Comparison of ENCODE assay signal across 8 cellular contexts in genomic region chr2:28868611-28869010, GRCh38. TPM values are rescaled to one million over a fixed set of nuclear protein-coding genes. Genes with fewer than 3 reads are reported as not detected.
A peak's percentile ranks its signal among the peaks of the same experiment; 100 is the strongest.
DNase-seq lines count a peak whose midpoint lies in the region; ATAC-seq, FAIRE-seq and TF ChIP-seq lines count a peak whose summit lies in the region.

No MANE protein-coding gene starts in this region.

- H3K4me3 ChIP-seq in WI38 (ENCODE audit: low read depth, low read length) (peak overlapping the region; percentile 94), gastroesophageal sphincter (peak overlapping the region; percentile 60 to 82)

- no peak for TF ChIP-seq EP300 in gastroesophageal sphincter (IDR thresholded peaks at IDR 0.05)

- H3K27me3 ChIP-seq in gastroesophageal sphincter: no peaks in the 10 kb centered on the region

- no peak for TF ChIP-seq POLR2A in gastroesophageal sphincter (IDR thresholded peaks at IDR 0.05)

- H3K4me1 ChIP-seq in gastroesophageal sphincter: peaks cover 4 to 53% (median 17%) of the 10 kb centered on the region in 3 donors

- H3K4me1 Mint-ChIP-seq in activated CD4-positive, alpha-beta T cell treated with anti-CD3 and anti-CD28 coated beads, Interleukin-2, amount 10 ng/mL, durations not matched to agents 7 days and 5 days: peaks cover 46% of the 10 kb centered on the region
- peaks cover 45% of the 10 kb centered on the region for H3K4me1 Mint-ChIP-seq in stimulated activated memory B cell treated with anti-CD40 and anti-IgM and Interleukin-4, amounts not matched to agents 10 μg/mL and 1 μg/mL and 100 μg/mL, for 72 hours

- peaks cover 0 to 14% of the 10 kb centered on the region in 2 donors for H3K36me3 ChIP-seq in gastroesophageal sphincter

- peaks cover 17% of the 10 kb centered on the region for H3K36me3 Mint-ChIP-seq in activated CD4-positive, alpha-beta T cell treated with anti-CD3 and anti-CD28 coated beads, Interleukin-2, amount 10 ng/mL, durations not matched to agents 7 days and 5 days (ENCODE audit: low read depth)
- H3K36me3 Mint-ChIP-seq in stimulated activated memory B cell treated with anti-CD40 and anti-IgM and Interleukin-4, amounts not matched to agents 10 μg/mL and 1 μg/mL and 100 μg/mL, for 72 hours: peaks cover 16% of the 10 kb centered on the region

- CTCF ChIA-PET in activated CD4-positive, alpha-beta T cell treated with anti-CD3 and anti-CD28 coated beads, Interleukin-2, amount 10 ng/mL, durations not matched to agents 7 days and 5 days (lab: Charles Lee): no interaction called here

- H3K27ac ChIP-seq in gastroesophageal sphincter: no peak overlapping the region

- ATAC-seq in gastroesophageal sphincter (no peak), GM21576 (IDR thresholded peaks at IDR 0.05; ENCODE audit: unreplicated experiment) (no peak), GM19452 (IDR thresholded peaks at IDR 0.05; ENCODE audit: unreplicated experiment) (no peak)
- no peak for ATAC-seq in stimulated activated memory B cell treated with anti-CD40 and anti-IgM and Interleukin-4, amounts not matched to agents 10 μg/mL and 1 μg/mL and 100 μg/mL, for 72 hours

- H3K4me3 Mint-ChIP-seq in activated CD4-positive, alpha-beta T cell treated with anti-CD3 and anti-CD28 coated beads, Interleukin-2, amount 10 ng/mL, durations not matched to agents 7 days and 5 days: peak overlapping the region; percentile 96
- H3K4me3 Mint-ChIP-seq in stimulated activated memory B cell treated with anti-CD40 and anti-IgM and Interleukin-4, amounts not matched to agents 10 μg/mL and 1 μg/mL and 100 μg/mL, for 72 hours: peak overlapping the region; percentile 67

- TF ChIP-seq CTCF in WI38 (IDR thresholded peaks at IDR 0.05; ENCODE audit: low read depth, low read length): no peak
- no peak for TF ChIP-seq CTCF in gastroesophageal sphincter (IDR thresholded peaks at IDR 0.05)

- DNase-seq in activated CD4-positive, alpha-beta T cell treated with anti-CD3 and anti-CD28 coated beads, Interleukin-2, amount 10 ng/mL, durations not matched to agents 7 days and 5 days: no peak
- no peak for DNase-seq in activated CD4-positive, alpha-beta T cell treated with anti-CD3 and anti-CD28 coated beads, Interleukin-2, amount 50 U/mL, for 48 hours
- no peak for DNase-seq in urothelium cell line (ENCODE audit: low spot score)

- POLR2A ChIA-PET in activated CD4-positive, alpha-beta T cell treated with anti-CD3 and anti-CD28 coated beads, Interleukin-2, amount 10 ng/mL, durations not matched to agents 7 days and 5 days (lab: Charles Lee): no interaction called here

- WGBS in gastroesophageal sphincter (ENCODE audit: low coverage in 1 of 2), 2 donors: 77 to 90% methylated on average over 2 to 10 of the region's 12 CpGs

- no peaks in the 10 kb centered on the region for H3K9me3 Mint-ChIP-seq in activated CD4-positive, alpha-beta T cell treated with anti-CD3 and anti-CD28 coated beads, Interleukin-2, amount 10 ng/mL, durations not matched to agents 7 days and 5 days
- no peaks in the 10 kb centered on the region for H3K9me3 Mint-ChIP-seq in stimulated activated memory B cell treated with anti-CD40 and anti-IgM and Interleukin-4, amounts not matched to agents 10 μg/mL and 1 μg/mL and 100 μg/mL, for 72 hours

- no peak for FAIRE-seq in urothelium cell line (lab: Jason Lieb, UNC)

- H3K9me3 ChIP-seq in gastroesophageal sphincter: no peaks in the 10 kb centered on the region

- H3K27me3 Mint-ChIP-seq in activated CD4-positive, alpha-beta T cell treated with anti-CD3 and anti-CD28 coated beads, Interleukin-2, amount 10 ng/mL, durations not matched to agents 7 days and 5 days: no peaks in the 10 kb centered on the region
- H3K27me3 Mint-ChIP-seq in stimulated activated memory B cell treated with anti-CD40 and anti-IgM and Interleukin-4, amounts not matched to agents 10 μg/mL and 1 μg/mL and 100 μg/mL, for 72 hours: no peaks in the 10 kb centered on the region

- peak overlapping the region; percentile 25 for H3K27ac Mint-ChIP-seq in activated CD4-positive, alpha-beta T cell treated with anti-CD3 and anti-CD28 coated beads, Interleukin-2, amount 10 ng/mL, durations not matched to agents 7 days and 5 days
- peak overlapping the region; percentile 36 for H3K27ac Mint-ChIP-seq in stimulated activated memory B cell treated with anti-CD40 and anti-IgM and Interleukin-4, amounts not matched to agents 10 μg/mL and 1 μg/mL and 100 μg/mL, for 72 hours

RNA-seq across cellular contexts. Expression of gene TRMT61B, which starts 1.5 kb away (rescaled TPM):
- 10 to 100 TPM; 13.9 to 18.6 TPM for total RNA-seq in activated CD4-positive, alpha-beta T cell treated with anti-CD3 and anti-CD28 coated beads, Interleukin-2, amount 10 ng/mL, durations not matched to agents 7 days and 5 days
- 10 to 100 TPM in 3 of 4 donors, 1 to 10 TPM in 1; 8.6 to 20.3 (median 12.7) TPM for total RNA-seq in gastroesophageal sphincter

RNA-seq across cellular contexts. Expression of gene WDR43, which starts 25.9 kb away (rescaled TPM):
- total RNA-seq in activated CD4-positive, alpha-beta T cell treated with anti-CD3 and anti-CD28 coated beads, Interleukin-2, amount 10 ng/mL, durations not matched to agents 7 days and 5 days: 10 to 100 TPM; 52.9 to 74.6 TPM
- total RNA-seq in gastroesophageal sphincter: 10 to 100 TPM; 29.6 to 51.7 (median 39.0) TPM

RNA-seq across cellular contexts. Expression of gene SPDYA, which starts 58.0 kb away (rescaled TPM):
- 1 to 10 TPM; 1.4 to 1.5 TPM for total RNA-seq in activated CD4-positive, alpha-beta T cell treated with anti-CD3 and anti-CD28 coated beads, Interleukin-2, amount 10 ng/mL, durations not matched to agents 7 days and 5 days
- 1 to 10 TPM; 1.0 to 3.9 (median 2.1) TPM for total RNA-seq in gastroesophageal sphincter
